In genomic region chr7:40604601-40605438, GRCh38 we compare ENCODE assay signal across 9 cellular contexts.
A peak's percentile ranks its signal among the peaks of the same experiment; 100 is the strongest.
DNase-seq lines count a peak whose midpoint lies in the region; ATAC-seq, FAIRE-seq and TF ChIP-seq lines count a peak whose summit lies in the region.
"Had no signal": no experiment of that assay in that cellular context is flagged by ENCODE, and none has a peak within 500 bp of the region (broad histone marks: within the 10 kb centered on the region; RNA-seq: fewer than 3 reads in every experiment).

No MANE protein-coding gene starts in this region.

- peak; percentile 48 for FAIRE-seq in GM12891 (lab: Jason Lieb, UNC)

- H3K27ac Mint-ChIP-seq in type B pancreatic cell, result no peak overlapping the region
- H3K27ac Mint-ChIP-seq: IgD-negative memory B cell had no signal

- intact Hi-C loops in dorsolateral prefrontal cortex (cut with DNase I), result loop anchor here in 1 of 2 donors (2.0 to 5.0 kb wide), 2 partner anchors 157 to 276 kb away; no protein-coding TSS in a partner anchor

- H2BK120ac ChIP-seq in mesenchymal stem cell (ENCODE audit: low read depth, low read length), result no peak overlapping the region

- no peak overlapping the region for H3K14ac ChIP-seq in mesenchymal stem cell (ENCODE audit: low read length in 2 of 2)

- H2AK5ac ChIP-seq in mesenchymal stem cell (ENCODE audit: low read length, severe bottlenecking), result peak overlapping the region; percentile 6

- no peaks in the 10 kb centered on the region for H3K36me3 ChIP-seq in mesenchymal stem cell (ENCODE audit: control insufficient read depth in 1 of 2, insufficient read depth in 2 of 2, low read depth in 1 of 2, low read length in 2 of 2)

- no peaks in the 10 kb centered on the region for H3K9me3 ChIP-seq in mesenchymal stem cell (ENCODE audit: control insufficient read depth, low read length)

- DNase-seq in AG08396 (ENCODE audit: low spot score) (peak; percentile 66), GM12891 (ENCODE audit: insufficient read length, low spot score) (no peak), NOMO-1 (lab: John Stamatoyannopoulos, UW; ENCODE audit: unreplicated experiment in 2 of 2) (peak; percentile 51 to 67), dorsolateral prefrontal cortex (peak in 9 of 10 donors; percentile 12 to 72 (median 43)), mesenchymal stem cell (peak; percentile 62), type B pancreatic cell (ENCODE audit: extremely low spot score, unreplicated experiment) (no peak), NCI-H345 (lab: John Stamatoyannopoulos, UW) (no peak)

- H3K4me1 ChIP-seq in mesenchymal stem cell (ENCODE audit: control insufficient read depth, insufficient read depth, low read depth, low read length), result peaks cover 3% of the 10 kb centered on the region

- H3K4me3 Mint-ChIP-seq in type B pancreatic cell, result no peak overlapping the region
- H3K4me3 Mint-ChIP-seq: IgD-negative memory B cell had no signal

- H4K91ac ChIP-seq in mesenchymal stem cell (ENCODE audit: low read length), result no peak overlapping the region

- no peak overlapping the region for H3K4me3 ChIP-seq in dorsolateral prefrontal cortex
- no peak overlapping the region for H3K4me3 ChIP-seq in mesenchymal stem cell (ENCODE audit: insufficient read depth in 1 of 2, low read depth in 1 of 2, low read length in 2 of 2)

- WGBS in mesenchymal stem cell, result 15% methylated on average over 13 of the region's 17 CpGs

- TF ChIP-seq CTCF in dorsolateral prefrontal cortex (IDR thresholded peaks at IDR 0.05 in 54 of 56, conservative IDR thresholded peaks at IDR 0.05 in 2 of 56; ENCODE audit: low read depth in 1 of 56, partially characterized antibody in 56 of 56) (peak in 54 of 56 donors; percentile 20 to 80 (median 64)), type B pancreatic cell (conservative IDR thresholded peaks at IDR 0.05) (peak; percentile 86)

- H3K4ac ChIP-seq in mesenchymal stem cell (ENCODE audit: low read depth in 1 of 2, low read length in 2 of 2), result peak overlapping the region in 1 of 2 experiments; percentile 41

- no peaks in the 10 kb centered on the region for H3K36me3 Mint-ChIP-seq in type B pancreatic cell
- H3K36me3 Mint-ChIP-seq: IgD-negative memory B cell had no signal

- peaks cover 4% of the 10 kb centered on the region for H3K4me1 Mint-ChIP-seq in type B pancreatic cell (ENCODE audit: unreplicated experiment)
- H3K4me1 Mint-ChIP-seq: IgD-negative memory B cell had no signal

- peak overlapping the region in 1 of 2 experiments; percentile 62 for H3K18ac ChIP-seq in mesenchymal stem cell (ENCODE audit: low read depth in 1 of 2, low read length in 2 of 2)

- no peaks in the 10 kb centered on the region for H3K27me3 Mint-ChIP-seq in type B pancreatic cell
- H3K27me3 Mint-ChIP-seq: IgD-negative memory B cell had no signal

- H3K23ac ChIP-seq in mesenchymal stem cell (ENCODE audit: low read length in 2 of 2), result no peak overlapping the region

- H2BK15ac ChIP-seq in mesenchymal stem cell (ENCODE audit: low read depth, poor library complexity, severe bottlenecking), result no peak overlapping the region

- peaks cover 13% of the 10 kb centered on the region for H3K9me3 Mint-ChIP-seq in type B pancreatic cell

- no peak overlapping the region for H2BK5ac ChIP-seq in mesenchymal stem cell (ENCODE audit: low read depth, low read length, poor library complexity, severe bottlenecking)

- no peak overlapping the region for H4K8ac ChIP-seq in mesenchymal stem cell (ENCODE audit: low read length)

- ATAC-seq in HG02870 (IDR thresholded peaks at IDR 0.05; ENCODE audit: unreplicated experiment), result peak; percentile 81

- peak overlapping the region in 1 of 2 experiments; percentile 84 for H2BK12ac ChIP-seq in mesenchymal stem cell (ENCODE audit: low read length in 2 of 2)

- H3K4me2 ChIP-seq in mesenchymal stem cell (ENCODE audit: low read length, poor library complexity, severe bottlenecking), result no peak overlapping the region

- H3K9ac ChIP-seq in mesenchymal stem cell (ENCODE audit: low read length), result no peak overlapping the region

- H3K27me3 ChIP-seq in dorsolateral prefrontal cortex (no peaks in the 10 kb centered on the region), mesenchymal stem cell (ENCODE audit: control insufficient read depth in 1 of 2, insufficient read depth in 1 of 2, low read length in 2 of 2) (no peaks in the 10 kb centered on the region)

- H3K79me1 ChIP-seq in mesenchymal stem cell (replicated peaks; ENCODE audit: low read length, poor library complexity, severe bottlenecking), result no peaks in the 10 kb centered on the region

- H3K27ac ChIP-seq in dorsolateral prefrontal cortex (no peak overlapping the region), mesenchymal stem cell (ENCODE audit: low read length, poor library complexity, severe bottlenecking) (no peak overlapping the region)

- H2AFZ ChIP-seq in mesenchymal stem cell (ENCODE audit: low read depth, low read length), result peak overlapping the region; percentile 63

- TF ChIP-seq POLR2A in GM12891 (IDR thresholded peaks at IDR 0.05; ENCODE audit: low read depth, low read length), result no peak

TF ChIP-seq in GM12891, 5 proteins besides CTCF, POLR2A, EP300 and RAD21:
- no peak for TF ChIP-seq TAF1 (IDR thresholded peaks at IDR 0.05; ENCODE audit: low read depth, low read length)
- TF ChIP-seq POLR2AphosphoS5 (IDR thresholded peaks at IDR 0.05; ENCODE audit: low read depth, low read length), result no peak
- no peak for TF ChIP-seq PAX5 (IDR thresholded peaks at IDR 0.05; ENCODE audit: insufficient read depth, low read length, severe bottlenecking)
- no peak for TF ChIP-seq POU2F2 (IDR thresholded peaks at IDR 0.05; ENCODE audit: low read depth, low read length)
- TF ChIP-seq SPI1 (IDR thresholded peaks at IDR 0.05; ENCODE audit: low read depth, low read length), result no peak
TF ChIP-seq in GM12891: peak in this region for 0.

Comparison
In these comparisons a context has a peak if more than half of its experiments do, and no peak if none do; other contexts are left out.
1. DNase-seq: peak in AG08396 (single experiment), NOMO-1 (2 of 2), dorsolateral prefrontal cortex (9 of 10) and mesenchymal stem cell (single experiment); none in GM12891 (single experiment), type B pancreatic cell (single experiment) and NCI-H345 (single experiment).